11 cellular contexts compared by ENCODE assay signal in the genomic region with DNA sequence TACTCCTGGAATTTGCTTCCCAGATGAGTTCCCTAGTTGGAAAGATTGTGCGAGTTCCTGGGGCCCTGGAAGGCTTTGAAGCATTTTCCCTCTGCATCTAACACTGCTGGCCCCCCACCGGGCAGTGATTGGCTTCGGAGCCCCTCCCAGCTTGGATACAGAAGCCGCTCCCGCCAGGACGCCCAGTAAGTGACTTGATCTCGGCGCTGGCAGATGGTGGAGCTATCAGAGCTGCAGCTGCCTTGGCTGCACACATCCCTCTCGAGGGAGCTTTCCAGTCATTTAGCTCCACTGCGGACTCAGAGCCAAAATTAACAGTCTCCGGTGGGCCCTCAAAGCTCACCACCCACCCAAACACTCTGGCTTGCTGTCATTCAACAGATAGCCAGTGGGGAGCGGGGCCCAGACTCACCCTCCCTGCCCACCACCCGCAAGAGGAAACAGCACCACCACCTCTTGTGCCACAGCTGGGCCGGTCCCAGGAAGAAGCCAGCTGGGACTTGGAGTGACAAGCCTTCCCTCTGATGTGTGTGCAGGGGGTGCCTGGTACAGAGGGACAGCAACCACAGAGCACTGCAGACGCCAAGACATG.
DNase-seq lines count a peak whose midpoint lies in the region; TF ChIP-seq lines count a peak whose summit lies in the region.
"Had no signal": no experiment of that assay in that cellular context is flagged by ENCODE, and none has a peak within 500 bp of the region (broad histone marks: within the 10 kb centered on the region; RNA-seq: fewer than 3 reads in every experiment).

No MANE protein-coding gene starts in this region.

- H3K4me3 Mint-ChIP-seq in brain = peak overlapping the region in 1 of 5 experiments; percentile 34

- H3K27ac Mint-ChIP-seq in brain = peak overlapping the region in 4 of 5 experiments; percentile 52 to 84 (median 78)

- DNase-seq in D341Med (ENCODE audit: low spot score) (peak; percentile 81), NCI-H2081 treated with DMSO at 0.1 percent for 48 hours (lab: John Stamatoyannopoulos, UW) (peak; percentile 41), myocyte (ENCODE audit: low read depth) (peak; percentile 9), GM13976 (ENCODE audit: low spot score) (no peak), GM20000 (ENCODE audit: low spot score) (no peak), NAMALWA (ENCODE audit: low spot score) (no peak)
- DNase-seq in stimulated activated CD4-positive, alpha-beta T cell treated with anti-CD3 and anti-CD28 coated beads, Interleukin-4, amount 100 ng/mL, for 4 hours = no peak
- DNase-seq: body of pancreas, NCI-H1105 treated with DMSO at 0.1 percent for 48 hours, tibial artery had no signal

- no peaks in the 10 kb centered on the region for H3K36me3 Mint-ChIP-seq in brain

- H3K27me3 Mint-ChIP-seq in brain = peaks cover 9% of the 10 kb centered on the region

- H3K4me1 Mint-ChIP-seq in brain = peaks cover 64% of the 10 kb centered on the region

- H3K9me3 Mint-ChIP-seq in brain = peaks cover 0 to 9% (median 3%) of the 10 kb centered on the region in 5 experiments

- in situ Hi-C loops in GM13976 (cut with MboI; ENCODE audit: low sequenced_read_pairs, unreplicated experiment) = no loop called here

- no peak for TF ChIP-seq CTCF in brain (conservative IDR thresholded peaks at IDR 0.05)
- TF ChIP-seq CTCF in GM13976 (IDR thresholded peaks at IDR 0.05; ENCODE audit: borderline replicate concordance, control extremely low read depth, extremely low read depth, insufficient read depth, missing control alignments) = no peak
- TF ChIP-seq CTCF in GM20000 (IDR thresholded peaks at IDR 0.05; ENCODE audit: extremely low read depth, missing control alignments) = no peak

Comparison
In these comparisons a context has a peak if more than half of its experiments do, and no peak if none do; other contexts are left out.
1. DNase-seq: peak in D341Med (single experiment), NCI-H2081 treated with DMSO at 0.1 percent for 48 hours (single experiment) and myocyte (single experiment); none in stimulated activated CD4-positive, alpha-beta T cell treated with anti-CD3 and anti-CD28 coated beads, Interleukin-4, amount 100 ng/mL, for 4 hours (0 of 2), GM13976 (single experiment), GM20000 (single experiment) and NAMALWA (single experiment).